1 cellular context compared by ENCODE assay signal in the genomic region with DNA sequence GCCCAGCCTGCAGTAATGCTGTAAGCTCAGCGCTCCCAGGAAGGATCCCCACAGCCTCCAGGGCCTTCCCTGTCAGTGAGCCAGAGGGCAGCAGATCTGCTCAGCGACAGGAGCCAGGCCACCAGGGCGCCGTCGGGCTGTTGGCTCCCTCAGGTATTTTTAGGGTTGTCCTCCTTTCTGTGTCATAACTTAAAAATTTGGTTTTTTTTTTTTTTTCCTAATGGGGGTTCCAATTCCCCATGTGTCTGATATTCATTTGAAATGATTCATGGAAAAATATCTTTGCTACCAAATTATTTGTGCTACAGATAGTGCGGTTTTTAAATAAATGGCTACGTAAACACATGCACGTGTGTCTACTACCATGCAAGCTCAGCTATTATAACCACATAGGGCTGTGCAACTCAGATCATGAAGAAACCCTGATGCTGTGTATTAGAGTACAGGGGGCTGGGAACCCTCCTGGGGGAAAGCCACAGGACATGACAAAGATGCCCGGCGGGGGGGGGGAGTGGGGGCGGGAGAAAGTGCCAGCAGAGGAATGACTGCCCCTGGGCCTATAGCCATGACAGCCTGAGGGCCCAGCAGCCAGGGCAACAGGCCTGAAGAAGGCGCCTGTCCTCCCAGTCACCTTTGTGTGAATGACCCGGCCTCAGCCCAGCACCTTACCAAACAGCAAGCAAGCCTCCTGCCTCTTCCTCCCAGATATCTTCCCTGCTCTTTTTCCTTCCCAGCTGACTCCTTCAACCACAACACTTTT.
TF ChIP-seq lines count a peak whose summit lies in the region.

No MANE protein-coding gene starts in this region.

TF ChIP-seq in GM23338, 12 proteins besides CTCF, POLR2A, EP300 and RAD21:
- no peak for TF ChIP-seq STAT1 (IDR thresholded peaks at IDR 0.05; ENCODE audit: unreplicated experiment)
- TF ChIP-seq, protein P1, sequence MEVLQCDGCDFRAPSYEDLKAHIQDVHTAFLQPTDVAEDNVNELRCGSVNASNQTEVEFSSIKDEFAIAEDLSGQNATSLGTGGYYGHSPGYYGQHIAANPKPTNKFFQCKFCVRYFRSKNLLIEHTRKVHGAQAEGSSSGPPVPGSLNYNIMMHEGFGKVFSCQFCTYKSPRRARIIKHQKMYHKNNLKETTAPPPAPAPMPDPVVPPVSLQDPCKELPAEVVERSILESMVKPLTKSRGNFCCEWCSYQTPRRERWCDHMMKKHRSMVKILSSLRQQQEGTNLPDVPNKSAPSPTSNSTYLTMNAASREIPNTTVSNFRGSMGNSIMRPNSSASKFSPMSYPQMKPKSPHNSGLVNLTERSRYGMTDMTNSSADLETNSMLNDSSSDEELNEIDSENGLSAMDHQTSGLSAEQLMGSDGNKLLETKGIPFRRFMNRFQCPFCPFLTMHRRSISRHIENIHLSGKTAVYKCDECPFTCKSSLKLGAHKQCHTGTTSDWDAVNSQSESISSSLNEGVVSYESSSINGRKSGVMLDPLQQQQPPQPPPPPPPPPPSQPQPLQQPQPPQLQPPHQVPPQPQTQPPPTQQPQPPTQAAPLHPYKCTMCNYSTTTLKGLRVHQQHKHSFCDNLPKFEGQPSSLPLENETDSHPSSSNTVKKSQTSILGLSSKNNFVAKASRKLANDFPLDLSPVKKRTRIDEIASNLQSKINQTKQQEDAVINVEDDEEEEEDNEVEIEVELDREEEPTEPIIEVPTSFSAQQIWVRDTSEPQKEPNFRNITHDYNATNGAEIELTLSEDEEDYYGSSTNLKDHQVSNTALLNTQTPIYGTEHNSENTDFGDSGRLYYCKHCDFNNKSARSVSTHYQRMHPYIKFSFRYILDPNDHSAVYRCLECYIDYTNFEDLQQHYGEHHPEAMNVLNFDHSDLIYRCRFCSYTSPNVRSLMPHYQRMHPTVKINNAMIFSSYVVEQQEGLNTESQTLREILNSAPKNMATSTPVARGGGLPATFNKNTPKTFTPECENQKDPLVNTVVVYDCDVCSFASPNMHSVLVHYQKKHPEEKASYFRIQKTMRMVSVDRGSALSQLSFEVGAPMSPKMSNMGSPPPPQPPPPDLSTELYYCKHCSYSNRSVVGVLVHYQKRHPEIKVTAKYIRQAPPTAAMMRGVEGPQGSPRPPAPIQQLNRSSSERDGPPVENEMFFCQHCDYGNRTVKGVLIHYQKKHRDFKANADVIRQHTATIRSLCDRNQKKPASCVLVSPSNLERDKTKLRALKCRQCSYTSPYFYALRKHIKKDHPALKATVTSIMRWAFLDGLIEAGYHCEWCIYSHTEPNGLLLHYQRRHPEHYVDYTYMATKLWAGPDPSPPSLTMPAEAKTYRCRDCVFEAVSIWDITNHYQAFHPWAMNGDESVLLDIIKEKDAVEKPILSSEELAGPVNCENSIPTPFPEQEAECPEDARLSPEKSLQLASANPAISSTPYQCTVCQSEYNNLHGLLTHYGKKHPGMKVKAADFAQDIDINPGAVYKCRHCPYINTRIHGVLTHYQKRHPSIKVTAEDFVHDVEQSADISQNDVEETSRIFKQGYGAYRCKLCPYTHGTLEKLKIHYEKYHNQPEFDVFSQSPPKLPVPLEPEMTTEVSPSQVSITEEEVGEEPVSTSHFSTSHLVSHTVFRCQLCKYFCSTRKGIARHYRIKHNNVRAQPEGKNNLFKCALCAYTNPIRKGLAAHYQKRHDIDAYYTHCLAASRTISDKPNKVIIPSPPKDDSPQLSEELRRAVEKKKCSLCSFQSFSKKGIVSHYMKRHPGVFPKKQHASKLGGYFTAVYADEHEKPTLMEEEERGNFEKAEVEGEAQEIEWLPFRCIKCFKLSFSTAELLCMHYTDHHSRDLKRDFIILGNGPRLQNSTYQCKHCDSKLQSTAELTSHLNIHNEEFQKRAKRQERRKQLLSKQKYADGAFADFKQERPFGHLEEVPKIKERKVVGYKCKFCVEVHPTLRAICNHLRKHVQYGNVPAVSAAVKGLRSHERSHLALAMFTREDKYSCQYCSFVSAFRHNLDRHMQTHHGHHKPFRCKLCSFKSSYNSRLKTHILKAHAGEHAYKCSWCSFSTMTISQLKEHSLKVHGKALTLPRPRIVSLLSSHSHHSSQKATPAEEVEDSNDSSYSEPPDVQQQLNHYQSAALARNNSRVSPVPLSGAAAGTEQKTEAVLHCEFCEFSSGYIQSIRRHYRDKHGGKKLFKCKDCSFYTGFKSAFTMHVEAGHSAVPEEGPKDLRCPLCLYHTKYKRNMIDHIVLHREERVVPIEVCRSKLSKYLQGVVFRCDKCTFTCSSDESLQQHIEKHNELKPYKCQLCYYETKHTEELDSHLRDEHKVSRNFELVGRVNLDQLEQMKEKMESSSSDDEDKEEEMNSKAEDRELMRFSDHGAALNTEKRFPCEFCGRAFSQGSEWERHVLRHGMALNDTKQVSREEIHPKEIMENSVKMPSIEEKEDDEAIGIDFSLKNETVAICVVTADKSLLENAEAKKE (CRISPR knock-in tag; IDR thresholded peaks at IDR 0.05) = no peak
- TF ChIP-seq POLR2AphosphoS5 (IDR thresholded peaks at IDR 0.05; ENCODE audit: low read depth) = no peak
- TF ChIP-seq NANOG (IDR thresholded peaks at IDR 0.05; ENCODE audit: borderline replicate concordance) = no peak
- TF ChIP-seq, protein P2, sequence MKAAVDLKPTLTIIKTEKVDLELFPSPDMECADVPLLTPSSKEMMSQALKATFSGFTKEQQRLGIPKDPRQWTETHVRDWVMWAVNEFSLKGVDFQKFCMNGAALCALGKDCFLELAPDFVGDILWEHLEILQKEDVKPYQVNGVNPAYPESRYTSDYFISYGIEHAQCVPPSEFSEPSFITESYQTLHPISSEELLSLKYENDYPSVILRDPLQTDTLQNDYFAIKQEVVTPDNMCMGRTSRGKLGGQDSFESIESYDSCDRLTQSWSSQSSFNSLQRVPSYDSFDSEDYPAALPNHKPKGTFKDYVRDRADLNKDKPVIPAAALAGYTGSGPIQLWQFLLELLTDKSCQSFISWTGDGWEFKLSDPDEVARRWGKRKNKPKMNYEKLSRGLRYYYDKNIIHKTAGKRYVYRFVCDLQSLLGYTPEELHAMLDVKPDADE (IDR thresholded peaks at IDR 0.05) = no peak
- no peak for TF ChIP-seq CREB1 (CRISPR knock-in tag; IDR thresholded peaks at IDR 0.05; ENCODE audit: low read depth)
- TF ChIP-seq ZNF331 (CRISPR knock-in tag; IDR thresholded peaks at IDR 0.05; ENCODE audit: low read depth) = no peak
- TF ChIP-seq, protein P3, sequence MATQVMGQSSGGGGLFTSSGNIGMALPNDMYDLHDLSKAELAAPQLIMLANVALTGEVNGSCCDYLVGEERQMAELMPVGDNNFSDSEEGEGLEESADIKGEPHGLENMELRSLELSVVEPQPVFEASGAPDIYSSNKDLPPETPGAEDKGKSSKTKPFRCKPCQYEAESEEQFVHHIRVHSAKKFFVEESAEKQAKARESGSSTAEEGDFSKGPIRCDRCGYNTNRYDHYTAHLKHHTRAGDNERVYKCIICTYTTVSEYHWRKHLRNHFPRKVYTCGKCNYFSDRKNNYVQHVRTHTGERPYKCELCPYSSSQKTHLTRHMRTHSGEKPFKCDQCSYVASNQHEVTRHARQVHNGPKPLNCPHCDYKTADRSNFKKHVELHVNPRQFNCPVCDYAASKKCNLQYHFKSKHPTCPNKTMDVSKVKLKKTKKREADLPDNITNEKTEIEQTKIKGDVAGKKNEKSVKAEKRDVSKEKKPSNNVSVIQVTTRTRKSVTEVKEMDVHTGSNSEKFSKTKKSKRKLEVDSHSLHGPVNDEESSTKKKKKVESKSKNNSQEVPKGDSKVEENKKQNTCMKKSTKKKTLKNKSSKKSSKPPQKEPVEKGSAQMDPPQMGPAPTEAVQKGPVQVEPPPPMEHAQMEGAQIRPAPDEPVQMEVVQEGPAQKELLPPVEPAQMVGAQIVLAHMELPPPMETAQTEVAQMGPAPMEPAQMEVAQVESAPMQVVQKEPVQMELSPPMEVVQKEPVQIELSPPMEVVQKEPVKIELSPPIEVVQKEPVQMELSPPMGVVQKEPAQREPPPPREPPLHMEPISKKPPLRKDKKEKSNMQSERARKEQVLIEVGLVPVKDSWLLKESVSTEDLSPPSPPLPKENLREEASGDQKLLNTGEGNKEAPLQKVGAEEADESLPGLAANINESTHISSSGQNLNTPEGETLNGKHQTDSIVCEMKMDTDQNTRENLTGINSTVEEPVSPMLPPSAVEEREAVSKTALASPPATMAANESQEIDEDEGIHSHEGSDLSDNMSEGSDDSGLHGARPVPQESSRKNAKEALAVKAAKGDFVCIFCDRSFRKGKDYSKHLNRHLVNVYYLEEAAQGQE (IDR thresholded peaks at IDR 0.05; ENCODE audit: unreplicated experiment) = no peak
- no peak for TF ChIP-seq JUNB (IDR thresholded peaks at IDR 0.05; ENCODE audit: unreplicated experiment)
- no peak for TF ChIP-seq EZH2phosphoT487 (IDR thresholded peaks at IDR 0.05; ENCODE audit: unreplicated experiment)
- TF ChIP-seq EZH2 (IDR thresholded peaks at IDR 0.05; ENCODE audit: low read depth, unreplicated experiment) = no peak
- no peak for TF ChIP-seq ZNF114 (CRISPR knock-in tag; IDR thresholded peaks at IDR 0.05)
TF ChIP-seq in GM23338: peak in this region for 0.
